ENCODE assay signal across 1 cellular context in genomic region chrX:115624916-115625315, GRCh38.
TF ChIP-seq lines count a peak whose summit lies in the region.

No MANE protein-coding gene starts in this region.

TF ChIP-seq in WTC11, 78 proteins besides CTCF, POLR2A, EP300 and RAD21 (continued from another document):
- no peak for TF ChIP-seq ATF6 (CRISPR knock-in tag; IDR thresholded peaks at IDR 0.05)
